8 cellular contexts compared by ENCODE assay signal in the genomic region with DNA sequence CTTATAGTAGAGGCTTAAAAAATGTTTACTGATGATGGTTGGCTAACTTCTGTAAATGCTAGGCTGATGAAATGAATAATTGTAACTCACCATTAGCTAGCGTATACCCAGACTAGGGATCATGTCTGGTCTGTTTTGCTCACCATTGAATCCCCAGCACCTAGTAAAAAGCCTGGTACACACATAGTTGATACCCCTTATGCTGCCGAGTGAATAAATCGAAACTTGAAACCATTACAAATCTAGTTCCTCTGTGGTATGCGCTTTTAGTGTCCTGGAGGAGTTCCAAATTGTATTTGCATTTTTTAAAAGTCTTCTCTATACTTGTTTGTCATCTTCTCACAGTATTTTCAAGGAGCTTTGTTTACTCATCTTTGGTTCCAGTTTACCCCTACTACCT. TPM values are rescaled to one million over a fixed set of nuclear protein-coding genes. Genes with fewer than 3 reads are reported as not detected.
DNase-seq lines count a peak whose midpoint lies in the region; ATAC-seq and TF ChIP-seq lines count a peak whose summit lies in the region.

No MANE protein-coding gene starts in this region.

- no peak overlapping the region for H3K27ac ChIP-seq in CD4-positive, alpha-beta memory T cell (ENCODE audit: low read depth, low read length)
- peak overlapping the region; percentile 87; the same call in 1 of the 2 replicates for H3K27ac ChIP-seq in SK-N-MC
- H3K27ac ChIP-seq in thoracic aorta, result no peak overlapping the region

- peaks cover 32 to 50% (median 40%) of the 10 kb centered on the region in 4 donors for H3K4me1 Mint-ChIP-seq in CD4-positive, alpha-beta memory T cell

- TF ChIP-seq CTCF in fibroblast of the aortic adventitia (IDR thresholded peaks at IDR 0.05; ENCODE audit: insufficient read depth, low read length), result no peak
- TF ChIP-seq CTCF in thoracic aorta (IDR thresholded peaks at IDR 0.05), result no peak

- no peaks in the 10 kb centered on the region for H3K27me3 ChIP-seq in CD4-positive, alpha-beta memory T cell (ENCODE audit: insufficient read depth, low read length)
- no peaks in the 10 kb centered on the region for H3K27me3 ChIP-seq in thoracic aorta (replicated peaks; ENCODE audit: insufficient read depth)

- POLR2A ChIA-PET in CD4-positive, alpha-beta memory T cell (lab: Charles Lee; ENCODE audit: partially characterized antibody), result interaction anchor here (1.6 to 3.1 kb wide), 3 partner anchors 44 to 199 kb away, joined by 5 to 21 read pairs (median 17); partner anchors contain the start of gene KLF11

- H3K9ac ChIP-seq in SK-N-MC (ENCODE audit: insufficient read length), result peak overlapping the region; percentile 92

- peak; percentile 37 for ATAC-seq in GM21723 (IDR thresholded peaks at IDR 0.05; ENCODE audit: unreplicated experiment)
- ATAC-seq in thoracic aorta (ENCODE audit: insufficient number of reproducible peaks, low FRiP score, low read depth), result no peak

- peaks cover 41% of the 10 kb centered on the region for H3K4me1 ChIP-seq in CD4-positive, alpha-beta memory T cell (ENCODE audit: insufficient read depth, low read length)
- H3K4me1 ChIP-seq in thoracic aorta (ENCODE audit: control insufficient read depth in 1 of 2, low read depth in 2 of 2), result peaks cover 0 to 20% of the 10 kb centered on the region in 2 donors

- no peaks in the 10 kb centered on the region for H3K27me3 Mint-ChIP-seq in CD4-positive, alpha-beta memory T cell

- H3K9me3 Mint-ChIP-seq in CD4-positive, alpha-beta memory T cell, result no peaks in the 10 kb centered on the region

- peak overlapping the region; percentile 48 to 95 (median 82) for H3K27ac Mint-ChIP-seq in CD4-positive, alpha-beta memory T cell

- peak overlapping the region; percentile 91 to 97 (median 94) for H3K4me3 Mint-ChIP-seq in CD4-positive, alpha-beta memory T cell

- DNase-seq in CD4-positive, alpha-beta memory T cell, result no peak
- DNase-seq in SK-N-MC (ENCODE audit: low read depth, low spot score) (peak; percentile 59), fibroblast of the aortic adventitia (ENCODE audit: low read depth) (peak; percentile 37), thoracic aorta (ENCODE audit: low spot score) (no peak), NCI-H1417 (lab: John Stamatoyannopoulos, UW) (no peak), SW480 (ENCODE audit: low spot score) (no peak)
- DNase-seq in activated CD8-positive, alpha-beta memory T cell treated with anti-CD3 and anti-CD28 coated beads for 24 hours, result no peak

- CTCF ChIA-PET in CD4-positive, alpha-beta memory T cell (lab: Charles Lee; ENCODE audit: partially characterized antibody), result interaction anchor here (1.1 to 3.8 kb wide), 5 partner anchors 8 to 47 kb away, joined by 3 to 19 read pairs (median 4); no protein-coding TSS in a partner anchor

- H3K4me3 ChIP-seq in CD4-positive, alpha-beta memory T cell (ENCODE audit: low read length in 2 of 2), result peak overlapping the region in 1 of 2 donors; percentile 92
- H3K4me3 ChIP-seq in SK-N-MC, result peak overlapping the region; percentile 98
- peak overlapping the region; percentile 79 for H3K4me3 ChIP-seq in fibroblast of the aortic adventitia (ENCODE audit: low read depth, low read length)
- H3K4me3 ChIP-seq in thoracic aorta, result peak overlapping the region; percentile 93

- H3K36me3 Mint-ChIP-seq in CD4-positive, alpha-beta memory T cell, result peaks cover 9 to 44% of the 10 kb centered on the region in 2 donors

- H3K36me3 ChIP-seq in CD4-positive, alpha-beta memory T cell (ENCODE audit: insufficient read depth, low read length), result peaks cover 11% of the 10 kb centered on the region
- peaks cover 43% of the 10 kb centered on the region for H3K36me3 ChIP-seq in SK-N-MC (ENCODE audit: insufficient read depth, low read length)
- no peaks in the 10 kb centered on the region for H3K36me3 ChIP-seq in thoracic aorta

- no peaks in the 10 kb centered on the region for H3K9me3 ChIP-seq in CD4-positive, alpha-beta memory T cell (ENCODE audit: control insufficient read depth in 1 of 2, low read length in 2 of 2)
- H3K9me3 ChIP-seq in SK-N-MC (ENCODE audit: low read depth, low read length) (no peaks in the 10 kb centered on the region), thoracic aorta (no peaks in the 10 kb centered on the region)

- intact Hi-C loops in CD4-positive, alpha-beta memory T cell (cut with micrococcal nuclease), result loop anchor here (5.0 kb wide), 1 partner anchor 422 kb away; the partner anchor contains the start of genes CPSF3 and ITGB1BP1

RNA-seq across cellular contexts. Expression of gene TAF1B, which starts 1.3 kb away (rescaled TPM):
- 10 to 100 TPM; 23.5 to 23.9 TPM for total RNA-seq in CD4-positive, alpha-beta memory T cell
- polyA plus RNA-seq in CD4-positive, alpha-beta memory T cell, result 10 to 100 TPM in 1 of 2 donors, 1 to 10 TPM in 1; 4.1 to 12.2 TPM
- 44.0 and 49.3 TPM in 2 replicates for total RNA-seq in fibroblast of the aortic adventitia (ENCODE audit: low replicate concordance)
- 10 to 100 TPM in 1 of 2 donors, 1 to 10 TPM in 1; 8.3 to 11.2 TPM for total RNA-seq in thoracic aorta

Comparison
In these comparisons a context has a peak if more than half of its experiments do, and no peak if none do; other contexts are left out.
1. DNase-seq: peak in SK-N-MC (single experiment) and fibroblast of the aortic adventitia (single experiment); none in CD4-positive, alpha-beta memory T cell (0 of 5), thoracic aorta (single experiment), NCI-H1417 (0 of 3), SW480 (single experiment) and activated CD8-positive, alpha-beta memory T cell treated with anti-CD3 and anti-CD28 coated beads for 24 hours (single experiment).